ENCODE assay signal across 9 cellular contexts in the genomic region with DNA sequence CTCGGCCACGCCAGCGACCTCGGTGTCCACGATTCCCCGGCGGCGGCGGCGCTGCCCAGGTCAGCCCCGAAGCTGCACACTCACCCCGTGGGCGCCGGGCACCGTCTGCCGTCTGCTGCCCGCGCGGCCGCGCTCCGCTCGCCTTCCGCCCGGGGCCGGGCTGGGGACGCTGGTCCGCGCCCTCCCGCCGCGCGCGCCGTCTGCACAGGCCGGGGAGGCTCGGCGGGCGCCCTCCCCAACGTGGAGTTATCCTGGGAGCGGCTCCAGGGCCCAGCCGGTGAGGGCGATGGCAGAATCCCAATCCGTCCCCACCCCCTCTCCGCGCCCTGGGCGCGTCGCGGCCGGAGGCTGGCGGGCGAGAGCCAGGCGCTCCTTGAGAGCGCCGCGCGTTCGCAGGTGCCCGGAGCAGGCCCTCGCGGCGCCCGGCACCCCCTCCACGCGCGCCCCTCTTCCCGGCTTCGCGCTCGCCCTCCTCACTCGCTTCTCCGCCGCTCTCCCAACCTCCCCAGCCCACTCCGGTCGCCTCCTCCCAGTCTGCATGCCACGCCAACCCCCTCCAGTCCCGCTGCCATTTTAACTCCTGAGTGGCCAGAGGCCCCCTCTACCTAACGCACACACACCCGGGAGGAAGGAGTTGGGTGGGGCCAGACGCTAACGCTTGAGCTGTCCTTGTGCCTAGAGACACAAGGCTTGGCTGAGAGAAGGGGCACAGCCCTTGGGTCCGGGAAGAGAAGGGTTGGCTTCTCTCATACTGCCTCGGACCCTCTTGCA. TPM values are rescaled to one million over a fixed set of nuclear protein-coding genes. Genes with fewer than 3 reads are reported as not detected.
DNase-seq lines count a peak whose midpoint lies in the region; ATAC-seq and TF ChIP-seq lines count a peak whose summit lies in the region.
"Had no signal": no experiment of that assay in that cellular context is flagged by ENCODE, and none has a peak within 500 bp of the region (broad histone marks: within the 10 kb centered on the region; RNA-seq: fewer than 3 reads in every experiment).

Gene LRRN2 (minus strand): TSS at position 503 of the 771 bp plus-strand sequence. CDS start 65,746 bp downstream, outside the sequence.

- H3K9me3 ChIP-seq in right cardiac atrium (ENCODE audit: control insufficient read depth, low read length): no peaks in the 10 kb centered on the region

- WGBS in right cardiac atrium: 2% methylated on average over 84 of the region's 84 CpGs

- H3K27me3 ChIP-seq in right cardiac atrium (ENCODE audit: control insufficient read depth, insufficient read depth): no peaks in the 10 kb centered on the region

- intact Hi-C loops in right cardiac atrium (cut with DNase I) (loop anchor here in 1 of 4 donors (10.0 kb wide), 1 partner anchor 49 kb away; no protein-coding TSS in a partner anchor), sciatic nerve (cut with DNase I) (no loop called here)

- TF ChIP-seq CTCF in VCaP (conservative IDR thresholded peaks at IDR 0.05): no peak

- peak within 1 kb of the TSS; percentile 67 for H3K4me3 ChIP-seq in right cardiac atrium (ENCODE audit: low read length)

- ATAC-seq in right cardiac atrium (peak; percentile 59 to 63), sciatic nerve (peak; percentile 58)

- H3K27ac ChIP-seq in VCaP: peak within 1 kb of the TSS; percentile 29; the same call in 1 of the 2 replicates
- peak within 1 kb of the TSS; percentile 24 for H3K27ac ChIP-seq in right cardiac atrium (ENCODE audit: low read length)

- DNase-seq in NCI-H1417 (lab: John Stamatoyannopoulos, UW): peak; percentile 63 to 81 (median 75)
- no peak for DNase-seq in NCI-H1417 treated with DMSO at 0.1 percent for 48 hours (lab: John Stamatoyannopoulos, UW)
- DNase-seq in right cardiac atrium: peak; percentile 29 to 78 (median 67)
- no peak for DNase-seq in sciatic nerve (ENCODE audit: low spot score)
- DNase-seq in NOMO-1 treated with DMSO at 0.1 percent for 48 hours (lab: John Stamatoyannopoulos, UW; ENCODE audit: unreplicated experiment): no peak
- no peak for DNase-seq in mucosa of gallbladder (ENCODE audit: low spot score)
- DNase-seq in DMS114 treated with DMSO at 0.1 percent for 48 hours (lab: John Stamatoyannopoulos, UW; ENCODE audit: unreplicated experiment): no peak

- peaks cover 2% of the 10 kb centered on the region for H3K4me1 ChIP-seq in right cardiac atrium (ENCODE audit: control insufficient read depth, insufficient read depth, low read length)

RNA-seq across cellular contexts. Expression of gene LRRN2, which starts in this region (rescaled TPM):
- total RNA-seq in right cardiac atrium: 10 to 100 TPM in 3 of 4 donors, 1 to 10 TPM in 1; 4.8 to 31.6 (median 22.6) TPM
- polyA plus RNA-seq in right cardiac atrium: 20.8 TPM
- 12.0 TPM for total RNA-seq in sciatic nerve
- total RNA-seq in mucosa of gallbladder: 2.4 TPM
- polyA plus RNA-seq: AG04450 had no signal

Comparison
In these comparisons a context has a peak if more than half of its experiments do, and no peak if none do; other contexts are left out.
1. DNase-seq: peak in NCI-H1417 (3 of 3) and right cardiac atrium (3 of 3); none in NCI-H1417 treated with DMSO at 0.1 percent for 48 hours (single experiment), sciatic nerve (single experiment), NOMO-1 treated with DMSO at 0.1 percent for 48 hours (single experiment), mucosa of gallbladder (single experiment) and DMS114 treated with DMSO at 0.1 percent for 48 hours (single experiment).